ENCODE assay signal across 8 cellular contexts in genomic region chr18:9103488-9103887, GRCh38. TPM values are rescaled to one million over a fixed set of nuclear protein-coding genes. Genes with fewer than 3 reads are reported as not detected.
DNase-seq lines count a peak whose midpoint lies in the region; ATAC-seq and TF ChIP-seq lines count a peak whose summit lies in the region.

No MANE protein-coding gene starts in this region.

- H3K9me3 Mint-ChIP-seq in brain, result no peaks in the 10 kb centered on the region

- H3K4me3 ChIP-seq in lower lobe of right lung, result peak overlapping the region; percentile 68
- H3K4me3 ChIP-seq in urinary bladder (ENCODE audit: low read depth, low read length), result peak overlapping the region; percentile 68

- H3K36me3 ChIP-seq in lower lobe of right lung (no peaks in the 10 kb centered on the region), urinary bladder (ENCODE audit: insufficient read depth) (no peaks in the 10 kb centered on the region)

- 0 out of 2 replicates have a peak, but pooled peaks have one; percentile 35 for TF ChIP-seq CTCF in LNCAP (IDR thresholded peaks at IDR 0.05)
- TF ChIP-seq CTCF in brain (conservative IDR thresholded peaks at IDR 0.05), result no peak
- TF ChIP-seq CTCF in lower lobe of right lung (IDR thresholded peaks at IDR 0.05), result no peak

- peak in 1 of 2 donors; percentile 39 for ATAC-seq in lower lobe of right lung
- no peak for ATAC-seq in GM21360 (IDR thresholded peaks at IDR 0.05; ENCODE audit: unreplicated experiment)
- ATAC-seq in HG03095 (IDR thresholded peaks at IDR 0.05; ENCODE audit: unreplicated experiment), result no peak

- DNase-seq in DMS53 treated with DMSO at 0.1 percent for 48 hours (lab: John Stamatoyannopoulos, UW; ENCODE audit: unreplicated experiment) (peak; percentile 53), lower lobe of right lung (no peak)
- no peak for DNase-seq in activated CD8-positive, alpha-beta memory T cell treated with anti-CD3 and anti-CD28 coated beads, Interleukin-2, amount 50 U/mL, for 4 hours

- WGBS in urinary bladder, result under 1% methylated on average over 3 of the region's 3 CpGs

- H3K9me3 ChIP-seq in lower lobe of right lung, result no peaks in the 10 kb centered on the region

- peak overlapping the region; percentile 86 to 97 (median 86) for H3K4me3 Mint-ChIP-seq in brain

- peaks cover 10% of the 10 kb centered on the region for H3K27me3 Mint-ChIP-seq in brain

- peaks cover 10% of the 10 kb centered on the region for H3K36me3 Mint-ChIP-seq in brain

- no peaks in the 10 kb centered on the region for H3K27me3 ChIP-seq in lower lobe of right lung (ENCODE audit: low read depth)

- peak overlapping the region; percentile 61 to 99 (median 97) for H3K27ac Mint-ChIP-seq in brain

- H3K27ac ChIP-seq in lower lobe of right lung (peak overlapping the region; percentile 89), urinary bladder (ENCODE audit: low read depth) (peak overlapping the region; percentile 5)

- intact Hi-C loops in lower lobe of right lung (cut with DNase I), result no loop called here

- H3K4me1 Mint-ChIP-seq in brain, result peaks cover 65% of the 10 kb centered on the region

- H3K4me1 ChIP-seq in lower lobe of right lung (peaks cover 53% of the 10 kb centered on the region), urinary bladder (ENCODE audit: insufficient read depth) (peaks cover 3% of the 10 kb centered on the region)

RNA-seq across cellular contexts. Expression of gene NDUFV2, which starts 1.0 kb away (rescaled TPM):
- 119 TPM for polyA plus RNA-seq in brain (ENCODE audit: insufficient read depth, low read depth, low replicate concordance)
- total RNA-seq in lower lobe of right lung, result 108 TPM
- total RNA-seq in urinary bladder, result 116 TPM
- polyA plus RNA-seq in urinary bladder, result 143 TPM

RNA-seq across cellular contexts. Expression of gene ANKRD12, which starts 33.1 kb away (rescaled TPM):
- polyA plus RNA-seq in brain (ENCODE audit: insufficient read depth, low read depth, low replicate concordance) (1.3 TPM), urinary bladder (12.5 TPM)
- total RNA-seq in lower lobe of right lung (77.7 TPM), urinary bladder (65.9 TPM)
